8 cellular contexts compared by ENCODE assay signal in genomic region chr2:71331331-71331580, GRCh38. TPM values are rescaled to one million over a fixed set of nuclear protein-coding genes. Genes with fewer than 3 reads are reported as not detected.
DNase-seq lines count a peak whose midpoint lies in the region; ATAC-seq and TF ChIP-seq lines count a peak whose summit lies in the region.
"Not testable (repeated sequence)": the region's sequence is repeated elsewhere in the genome, so short reads cannot be mapped to it uniquely, and the experiment has no call there.

No MANE protein-coding gene starts in this region.

- H3K9me3 ChIP-seq in CD4-positive, alpha-beta memory T cell (ENCODE audit: control insufficient read depth in 1 of 2, low read length in 2 of 2); iPS-20b (ENCODE audit: insufficient read depth, low read depth, low read length); osteoblast (ENCODE audit: low read depth, low read length): not testable (repeated sequence)

- intact Hi-C loops in CD4-positive, alpha-beta memory T cell (cut with micrococcal nuclease) = loop anchor here (1.0 to 5.0 kb wide), 4 partner anchors 32 to 264 kb away; partner anchors contain the start of genes MCEE, MPHOSPH10, NAGK and PAIP2B

- peaks cover 24% of the 10 kb centered on the region for H4K20me1 ChIP-seq in osteoblast (ENCODE audit: insufficient read depth, low read length)

- peak overlapping the region in 1 of 2 donors; percentile 27 for H3K4me3 ChIP-seq in CD4-positive, alpha-beta memory T cell (ENCODE audit: low read length in 2 of 2)
- H3K4me3 ChIP-seq in iPS-20b (ENCODE audit: low read length) = peak overlapping the region; percentile 43; the same call in 1 of the 2 replicates
- peak overlapping the region; percentile 84 for H3K4me3 ChIP-seq in osteoblast (ENCODE audit: insufficient read depth, low read length)

- DNase-seq in CD4-positive, alpha-beta memory T cell; osteoblast (ENCODE audit: insufficient read length, low spot score, missing footprints); stimulated activated naive CD8-positive, alpha-beta T cell treated with anti-CD3 and anti-CD28 coated beads, Interleukin-15, amount 100 ng/mL, for 72 hours: not testable (repeated sequence)
- peak in 5 of 34 experiments; percentile 2 to 10 (median 3) for DNase-seq in T-cell
- DNase-seq in activated gamma-delta T cell treated with Interleukin-2 at 50 U/mL for 16 hours = peak; percentile 6
- DNase-seq in effector CD4-positive, alpha-beta T cell = peak; percentile 3

- H3K36me3 Mint-ChIP-seq in CD4-positive, alpha-beta memory T cell = peaks cover 4 to 16% of the 10 kb centered on the region in 2 donors
- H3K36me3 Mint-ChIP-seq in T-cell = not testable (repeated sequence)

- H3K4me3 Mint-ChIP-seq in CD4-positive, alpha-beta memory T cell = peak overlapping the region; percentile 86 to 100 (median 100)
- peak overlapping the region; percentile 99 to 100 (median 100) for H3K4me3 Mint-ChIP-seq in T-cell
- H3K4me3 Mint-ChIP-seq in stimulated activated naive CD8-positive, alpha-beta T cell treated with anti-CD3 and anti-CD28 coated beads, Interleukin-15, amount 100 ng/mL, for 72 hours = peak overlapping the region; percentile 94 to 99

- peaks cover 46% of the 10 kb centered on the region for H3K79me2 ChIP-seq in osteoblast (ENCODE audit: insufficient read depth, low read length)

- POLR2A ChIA-PET in CD4-positive, alpha-beta memory T cell (lab: Charles Lee; ENCODE audit: partially characterized antibody) = interaction anchor here (0.5 to 2.6 kb wide), 16 partner anchors 9 to 1881 kb away, joined by 3 to 23 read pairs (median 7); partner anchors contain the start of genes MCEE, MPHOSPH10, NAGK and PAIP2B
- POLR2A ChIA-PET in T-cell (lab: Charles Lee) = interaction anchor here (0.7 to 2.0 kb wide), 6 partner anchors 17 to 1260 kb away, joined by 4 to 20 read pairs (median 10); partner anchors contain the start of genes MPHOSPH10 (in 1 of the 2) and PAIP2B (in 1 of the 2)

- peak; percentile 8 for ATAC-seq in HG02852 (IDR thresholded peaks at IDR 0.05; ENCODE audit: unreplicated experiment)
- ATAC-seq in T-cell (replicated peaks in 1 of 4); stimulated activated naive CD8-positive, alpha-beta T cell treated with anti-CD3 and anti-CD28 coated beads, Interleukin-15, amount 100 ng/mL, for 72 hours: not testable (repeated sequence)

- peaks cover 45% of the 10 kb centered on the region for H3K4me1 ChIP-seq in CD4-positive, alpha-beta memory T cell (ENCODE audit: insufficient read depth, low read length)
- peaks cover 14% of the 10 kb centered on the region; the same call in 1 of the 2 replicates for H3K4me1 ChIP-seq in iPS-20b (ENCODE audit: insufficient read depth, low read length)
- H3K4me1 ChIP-seq in osteoblast (ENCODE audit: insufficient read depth, low read length) = peaks cover 20% of the 10 kb centered on the region

- peak overlapping the region; percentile 95 for H3K27ac ChIP-seq in CD4-positive, alpha-beta memory T cell (ENCODE audit: low read depth, low read length)
- H3K27ac ChIP-seq in iPS-20b (ENCODE audit: low read length); osteoblast (ENCODE audit: low read depth, low read length): not testable (repeated sequence)

- H3K27ac Mint-ChIP-seq in CD4-positive, alpha-beta memory T cell = peak overlapping the region in 6 of 7 donors; percentile 86 to 100 (median 99)
- H3K27ac Mint-ChIP-seq in T-cell = peak overlapping the region; percentile 63 to 84
- peak overlapping the region in 1 of 2 donors; percentile 97 for H3K27ac Mint-ChIP-seq in stimulated activated naive CD8-positive, alpha-beta T cell treated with anti-CD3 and anti-CD28 coated beads, Interleukin-15, amount 100 ng/mL, for 72 hours

- H3K36me3 ChIP-seq in CD4-positive, alpha-beta memory T cell (ENCODE audit: insufficient read depth, low read length); osteoblast (ENCODE audit: insufficient read depth, low read length): not testable (repeated sequence)
- H3K36me3 ChIP-seq in iPS-20b (ENCODE audit: insufficient read depth, low read depth, low read length) = peaks cover 13% of the 10 kb centered on the region; the same call in 1 of the 2 replicates

- peak overlapping the region; percentile 79 for H3K4me2 ChIP-seq in osteoblast (ENCODE audit: insufficient read depth, low read length)

- H3K9ac ChIP-seq in iPS-20b (ENCODE audit: low read depth, low read length) = not testable (repeated sequence)

- not testable (repeated sequence) for H3K27me3 Mint-ChIP-seq in CD4-positive, alpha-beta memory T cell; T-cell; stimulated activated naive CD8-positive, alpha-beta T cell treated with anti-CD3 and anti-CD28 coated beads, Interleukin-15, amount 100 ng/mL, for 72 hours

- H2AFZ ChIP-seq in osteoblast (ENCODE audit: low read length) = peak overlapping the region; percentile 93

- CTCF ChIA-PET in CD4-positive, alpha-beta memory T cell (lab: Charles Lee; ENCODE audit: partially characterized antibody) = interaction anchor here (0.6 to 5.4 kb wide), 44 partner anchors 8 to 1886 kb away, joined by 3 to 52 read pairs (median 4); partner anchors contain the start of gene PAIP2B
- CTCF ChIA-PET in T-cell (lab: Charles Lee) = interaction anchor here (0.5 to 5.3 kb wide), 38 partner anchors 9 to 1766 kb away, joined by 3 to 66 read pairs (median 5); partner anchors contain the start of genes MCEE (in 1 of the 2), NAGK (in 1 of the 2) and PAIP2B (in 1 of the 2)

- H3K4me1 Mint-ChIP-seq in CD4-positive, alpha-beta memory T cell = peaks cover 18 to 48% (median 30%) of the 10 kb centered on the region in 4 donors
- peaks cover 34 to 47% (median 45%) of the 10 kb centered on the region in 3 donors for H3K4me1 Mint-ChIP-seq in T-cell
- H3K4me1 Mint-ChIP-seq in stimulated activated naive CD8-positive, alpha-beta T cell treated with anti-CD3 and anti-CD28 coated beads, Interleukin-15, amount 100 ng/mL, for 72 hours = peaks cover 20% of the 10 kb centered on the region

- not testable (repeated sequence) for H3K9me3 Mint-ChIP-seq in CD4-positive, alpha-beta memory T cell; T-cell; stimulated activated naive CD8-positive, alpha-beta T cell treated with anti-CD3 and anti-CD28 coated beads, Interleukin-15, amount 100 ng/mL, for 72 hours

- TF ChIP-seq CTCF in osteoblast (IDR thresholded peaks at IDR 0.05; ENCODE audit: extremely low read depth, low read depth, low read length) = not testable (repeated sequence)

- H3K27me3 ChIP-seq in CD4-positive, alpha-beta memory T cell (ENCODE audit: insufficient read depth, low read length); iPS-20b (ENCODE audit: insufficient read depth, low read length); osteoblast (ENCODE audit: insufficient read depth, low read length): not testable (repeated sequence)

RNA-seq across cellular contexts. Expression of gene ZNF638, which starts 0.3 kb away (rescaled TPM):
- 100 to 1,000 TPM; 167 TPM for total RNA-seq in CD4-positive, alpha-beta memory T cell
- polyA plus RNA-seq in CD4-positive, alpha-beta memory T cell = 10 to 100 TPM; 19.8 to 53.4 TPM
- total RNA-seq in T-cell = 100 to 1,000 TPM; 112 to 144 (median 131) TPM
- total RNA-seq in osteoblast = 148 and 152 TPM in 2 replicates
